Comparison of ENCODE assay signal across 15 cellular contexts in genomic region chr6:16437095-16437494, GRCh38.
DNase-seq lines count a peak whose midpoint lies in the region; ATAC-seq and TF ChIP-seq lines count a peak whose summit lies in the region.
"Had no signal": no experiment of that assay in that cellular context is flagged by ENCODE, and none has a peak within 500 bp of the region (broad histone marks: within the 10 kb centered on the region; RNA-seq: fewer than 3 reads in every experiment).

No MANE protein-coding gene starts in this region.

- H3K9me3 Mint-ChIP-seq in activated CD4-positive, alpha-beta memory T cell treated with anti-CD3 and anti-CD28 coated beads for 36 hours, result no peaks in the 10 kb centered on the region
- no peaks in the 10 kb centered on the region for H3K9me3 Mint-ChIP-seq in activated naive CD8-positive, alpha-beta T cell (ENCODE audit: low read depth)
- H3K9me3 Mint-ChIP-seq: nephron had no signal

- H3K27ac Mint-ChIP-seq in activated CD4-positive, alpha-beta memory T cell treated with anti-CD3 and anti-CD28 coated beads for 36 hours, result peak overlapping the region; percentile 100
- H3K27ac Mint-ChIP-seq in activated naive CD8-positive, alpha-beta T cell, result peak overlapping the region; percentile 97
- H3K27ac Mint-ChIP-seq: nephron had no signal

- H3K4me3 Mint-ChIP-seq in activated CD4-positive, alpha-beta memory T cell treated with anti-CD3 and anti-CD28 coated beads for 36 hours, result peak overlapping the region; percentile 98
- H3K4me3 Mint-ChIP-seq in activated naive CD8-positive, alpha-beta T cell, result peak overlapping the region; percentile 84
- H3K4me3 Mint-ChIP-seq: nephron had no signal

- H3K36me3 ChIP-seq in sigmoid colon, result no peaks in the 10 kb centered on the region
- H3K36me3 ChIP-seq: BLaER1, lower lobe of right lung, transverse colon had no signal

- POLR2A ChIA-PET in activated CD4-positive, alpha-beta memory T cell treated with anti-CD3 and anti-CD28 coated beads for 36 hours (lab: Charles Lee), result interaction anchor here (0.6 to 5.7 kb wide), 18 partner anchors 9 to 326 kb away, joined by 3 to 80 read pairs (median 4); partner anchors contain the start of gene ATXN1

- WGBS in sigmoid colon, 2 donors, result 92 to 96% methylated on average over 7 of the region's 7 CpGs

- no peak for TF ChIP-seq EP300 in sigmoid colon (IDR thresholded peaks at IDR 0.05)

- TF ChIP-seq POLR2A in sigmoid colon (IDR thresholded peaks at IDR 0.05), result no peak

- CTCF ChIA-PET in activated CD4-positive, alpha-beta memory T cell treated with anti-CD3 and anti-CD28 coated beads for 36 hours (lab: Charles Lee), result interaction anchor here (0.6 to 1.9 kb wide), 8 partner anchors 21 to 325 kb away, joined by 3 to 14 read pairs (median 6); partner anchors contain the start of gene ATXN1

- no peak overlapping the region for H3K4me3 ChIP-seq in sigmoid colon
- H3K4me3 ChIP-seq: BLaER1, lower lobe of right lung, psoas muscle, transverse colon had no signal

- H3K27me3 Mint-ChIP-seq in activated CD4-positive, alpha-beta memory T cell treated with anti-CD3 and anti-CD28 coated beads for 36 hours, result no peaks in the 10 kb centered on the region
- H3K27me3 Mint-ChIP-seq in activated naive CD8-positive, alpha-beta T cell, result no peaks in the 10 kb centered on the region

- H3K27me3 ChIP-seq in sigmoid colon, result no peaks in the 10 kb centered on the region
- H3K27me3 ChIP-seq: BLaER1, transverse colon had no signal

- peaks cover 0 to 44% (median 30%) of the 10 kb centered on the region in 4 donors for H3K4me1 ChIP-seq in sigmoid colon

- peaks cover 74% of the 10 kb centered on the region for H3K4me1 Mint-ChIP-seq in activated CD4-positive, alpha-beta memory T cell treated with anti-CD3 and anti-CD28 coated beads for 36 hours (ENCODE audit: low read depth)
- H3K4me1 Mint-ChIP-seq in activated naive CD8-positive, alpha-beta T cell (ENCODE audit: low read depth), result peaks cover 70% of the 10 kb centered on the region

- TF ChIP-seq CTCF in sigmoid colon (IDR thresholded peaks at IDR 0.05), result no peak

- ATAC-seq in HG02981 (IDR thresholded peaks at IDR 0.05; ENCODE audit: unreplicated experiment), result no peak
- ATAC-seq in HG03565 (IDR thresholded peaks at IDR 0.05; ENCODE audit: unreplicated experiment), result no peak

- H3K9me3 ChIP-seq in sigmoid colon, result no peaks in the 10 kb centered on the region
- H3K9me3 ChIP-seq: BLaER1, lower lobe of right lung, psoas muscle, transverse colon had no signal

- intact Hi-C loops in activated CD4-positive, alpha-beta memory T cell treated with anti-CD3 and anti-CD28 coated beads for 36 hours (cut with micrococcal nuclease), result loop anchor here (2.0 to 10.0 kb wide), 2 partner anchors 96 to 1268 kb away; partner anchors contain the start of gene NUP153
- intact Hi-C loops in sigmoid colon (cut with DNase I), result no loop called here

- no peak overlapping the region for H3K27ac ChIP-seq in sigmoid colon
- H3K27ac ChIP-seq: 22Rv1, BLaER1, lower lobe of right lung, psoas muscle, transverse colon had no signal

- H3K36me3 Mint-ChIP-seq in activated CD4-positive, alpha-beta memory T cell treated with anti-CD3 and anti-CD28 coated beads for 36 hours, result peaks cover 26% of the 10 kb centered on the region
- H3K36me3 Mint-ChIP-seq in activated naive CD8-positive, alpha-beta T cell, result peaks cover 28% of the 10 kb centered on the region

- peak; percentile 37 for DNase-seq in NK-92 treated with Interleukin-12 subunit alpha and Interleukin-12 subunit beta, amount 100 ng/mL, for 24 hours (lab: John Stamatoyannopoulos, UW)
- DNase-seq in NK-92 (lab: John Stamatoyannopoulos, UW; ENCODE audit: unreplicated experiment) (no peak), sigmoid colon (no peak)
- peak; percentile 58 for DNase-seq in activated CD4-positive, alpha-beta memory T cell treated with anti-CD3 and anti-CD28 coated beads for 36 hours
- peak in 2 of 3 experiments; percentile 19 to 30 for DNase-seq in stimulated activated CD4-positive, alpha-beta T cell treated with anti-CD3 and anti-CD28 coated beads, TNF-alpha, amount 100 ng/mL, for 24 hours (ENCODE audit: low read depth in 3 of 3)
- DNase-seq: lower lobe of right lung, NCI-H1694, psoas muscle had no signal

Comparison
In these comparisons a context has a peak if more than half of its experiments do, and no peak if none do; other contexts are left out.
1. DNase-seq: peak in NK-92 treated with Interleukin-12 subunit alpha and Interleukin-12 subunit beta, amount 100 ng/mL, for 24 hours (single experiment), activated CD4-positive, alpha-beta memory T cell treated with anti-CD3 and anti-CD28 coated beads for 36 hours (single experiment) and stimulated activated CD4-positive, alpha-beta T cell treated with anti-CD3 and anti-CD28 coated beads, TNF-alpha, amount 100 ng/mL, for 24 hours (2 of 3); none in NK-92 (single experiment) and sigmoid colon (single experiment).